ENCODE assay signal across 14 cellular contexts in genomic region chr5:17056056-17056690, GRCh38.
A peak's percentile ranks its signal among the peaks of the same experiment; 100 is the strongest.
DNase-seq lines count a peak whose midpoint lies in the region; ATAC-seq and TF ChIP-seq lines count a peak whose summit lies in the region.
"Had no signal": no experiment of that assay in that cellular context is flagged by ENCODE, and none has a peak within 500 bp of the region (broad histone marks: within the 10 kb centered on the region; RNA-seq: fewer than 3 reads in every experiment).

No MANE protein-coding gene starts in this region.

- H3K9me3 ChIP-seq in osteoblast (ENCODE audit: low read depth, low read length) = no peaks in the 10 kb centered on the region
- H3K9me3 ChIP-seq: testis had no signal

- H2AFZ ChIP-seq in osteoblast (ENCODE audit: low read length) = peak overlapping the region; percentile 47

- H3K27me3 ChIP-seq in osteoblast (ENCODE audit: insufficient read depth, low read length) = no peaks in the 10 kb centered on the region
- H3K27me3 ChIP-seq: testis had no signal

- no peak overlapping the region for H3K27ac ChIP-seq in osteoblast (ENCODE audit: low read depth, low read length)
- H3K27ac ChIP-seq: SK-N-MC had no signal

- H3K36me3 Mint-ChIP-seq in effector memory CD8-positive, alpha-beta T cell (ENCODE audit: insufficient read depth) = peaks cover 5% of the 10 kb centered on the region
- H3K36me3 Mint-ChIP-seq: CD4-positive, CD25-positive, alpha-beta regulatory T cell had no signal

- peak; percentile 23 for DNase-seq in EL
- DNase-seq in NCI-H69 (lab: John Stamatoyannopoulos, UW) = peak; percentile 8
- peak; percentile 66 for DNase-seq in fibroblast of the aortic adventitia (ENCODE audit: low read depth)
- DNase-seq in osteoblast (ENCODE audit: insufficient read length, low spot score, missing footprints) = no peak
- no peak for DNase-seq in effector memory CD8-positive, alpha-beta T cell
- DNase-seq in NOMO-1 (lab: John Stamatoyannopoulos, UW; ENCODE audit: unreplicated experiment in 2 of 2) = no peak
- no peak for DNase-seq in GM13977 (ENCODE audit: low spot score)
- DNase-seq: activated CD8-positive, alpha-beta memory T cell treated with anti-CD3 and anti-CD28 coated beads for 24 hours; CD4-positive, CD25-positive, alpha-beta regulatory T cell; NCI-H146; stimulated activated CD4-positive, alpha-beta T cell treated with anti-CD3 and anti-CD28 coated beads, Interleukin-1b, Interleukin-23, amount 100 ng/mL, for 48 hours; testis had no signal

- H3K4me3 ChIP-seq in fibroblast of the aortic adventitia (ENCODE audit: low read depth, low read length) = no peak overlapping the region
- H3K4me3 ChIP-seq in osteoblast (ENCODE audit: insufficient read depth, low read length) = no peak overlapping the region
- H3K4me3 ChIP-seq: SK-N-MC, testis had no signal

- H3K27ac Mint-ChIP-seq in effector memory CD8-positive, alpha-beta T cell = no peak overlapping the region
- H3K27ac Mint-ChIP-seq: CD4-positive, CD25-positive, alpha-beta regulatory T cell had no signal

- no peak overlapping the region for H3K4me3 Mint-ChIP-seq in effector memory CD8-positive, alpha-beta T cell
- H3K4me3 Mint-ChIP-seq: CD4-positive, CD25-positive, alpha-beta regulatory T cell had no signal

- H3K4me1 ChIP-seq in osteoblast (ENCODE audit: insufficient read depth, low read length) = peaks cover 4% of the 10 kb centered on the region

- TF ChIP-seq CTCF in fibroblast of the aortic adventitia (IDR thresholded peaks at IDR 0.05; ENCODE audit: insufficient read depth, low read length) (no peak), osteoblast (IDR thresholded peaks at IDR 0.05; ENCODE audit: extremely low read depth, low read depth, low read length) (no peak), GM13977 (IDR thresholded peaks at IDR 0.05; ENCODE audit: extremely low read depth, insufficient read depth, missing control alignments) (no peak)

- peaks cover 4 to 8% of the 10 kb centered on the region in 2 donors for H3K9me3 Mint-ChIP-seq in effector memory CD8-positive, alpha-beta T cell

- no peak overlapping the region for H3K4me2 ChIP-seq in osteoblast (ENCODE audit: insufficient read depth, low read length)

- H3K79me2 ChIP-seq in osteoblast (ENCODE audit: insufficient read depth, low read length) = no peaks in the 10 kb centered on the region

- no peaks in the 10 kb centered on the region for H3K36me3 ChIP-seq in osteoblast (ENCODE audit: insufficient read depth, low read length)

- no peaks in the 10 kb centered on the region for H3K4me1 Mint-ChIP-seq in effector memory CD8-positive, alpha-beta T cell (ENCODE audit: low read depth in 2 of 2)
- H3K4me1 Mint-ChIP-seq: CD4-positive, CD25-positive, alpha-beta regulatory T cell had no signal

- no peaks in the 10 kb centered on the region for H4K20me1 ChIP-seq in osteoblast (ENCODE audit: insufficient read depth, low read length)

- no peak for ATAC-seq in effector memory CD8-positive, alpha-beta T cell (replicated peaks)
- ATAC-seq in GM19452 (IDR thresholded peaks at IDR 0.05; ENCODE audit: unreplicated experiment) = no peak

- H3K27me3 Mint-ChIP-seq in effector memory CD8-positive, alpha-beta T cell = no peaks in the 10 kb centered on the region

- in situ Hi-C loops in GM13977 (cut with MboI; ENCODE audit: low pct_unique_long_range_greater_than_20kb, low sequenced_read_pairs, unreplicated experiment) = no loop called here

Comparison
In these comparisons a context has a peak if more than half of its experiments do, and no peak if none do; other contexts are left out.
1. DNase-seq: peak in EL (single experiment), NCI-H69 (single experiment) and fibroblast of the aortic adventitia (single experiment); none in osteoblast (single experiment), effector memory CD8-positive, alpha-beta T cell (0 of 3), NOMO-1 (0 of 2) and GM13977 (single experiment).